Comparison of ENCODE assay signal across 25 cellular contexts in genomic region chr5:30106596-30106995, GRCh38.
"Had no signal": no experiment of that assay in that cellular context is flagged by ENCODE, and none has a peak within 500 bp of the region (broad histone marks: within the 10 kb centered on the region; RNA-seq: fewer than 3 reads in every experiment).

No MANE protein-coding gene starts in this region.

- H3K4me3 Mint-ChIP-seq: memory B cell; naive thymus-derived CD8-positive, alpha-beta T cell; nephron; neural crest cell; stimulated activated effector memory CD8-positive, alpha-beta T cell treated with anti-CD3 and anti-CD28 coated beads, Interleukin-12 subunit alpha, Interleukin-12 subunit beta, amount 100 ng/mL, for 72 hours; stimulated activated naive CD8-positive, alpha-beta T cell treated with anti-CD3 and anti-CD28 coated beads, Interleukin-15, Interleukin-2, amounts not matched to agents 100 ng/mL and 50 ng/mL, for 24 hours had no signal

- H3K4me3 ChIP-seq: heart right ventricle, hepatocyte, left ventricle myocardium inferior, lung, ovary, sigmoid colon, spleen, suprapubic skin, thoracic aorta, tibial artery, upper lobe of right lung had no signal

- H3K9me3 Mint-ChIP-seq: nephron, neural crest cell had no signal

- H3K27ac Mint-ChIP-seq: memory B cell; naive thymus-derived CD8-positive, alpha-beta T cell; nephron; progenitor cell of endocrine pancreas; stimulated activated effector memory CD8-positive, alpha-beta T cell treated with anti-CD3 and anti-CD28 coated beads, Interleukin-12 subunit alpha, Interleukin-12 subunit beta, amount 100 ng/mL, for 72 hours; stimulated activated naive CD8-positive, alpha-beta T cell treated with anti-CD3 and anti-CD28 coated beads, Interleukin-15, Interleukin-2, amounts not matched to agents 100 ng/mL and 50 ng/mL, for 24 hours had no signal

- H3K27ac ChIP-seq: heart right ventricle, hepatocyte, left ventricle myocardium inferior, ovary, sigmoid colon, spleen, suprapubic skin, thoracic aorta, tibial artery, upper lobe of right lung had no signal

- H3K4me2 ChIP-seq: hepatocyte had no signal

- H3K36me3 Mint-ChIP-seq: memory B cell; naive thymus-derived CD8-positive, alpha-beta T cell; stimulated activated effector memory CD8-positive, alpha-beta T cell treated with anti-CD3 and anti-CD28 coated beads, Interleukin-12 subunit alpha, Interleukin-12 subunit beta, amount 100 ng/mL, for 72 hours had no signal

- H3K4me1 ChIP-seq: heart right ventricle, left ventricle myocardium inferior, sigmoid colon, spleen, suprapubic skin, upper lobe of right lung had no signal

- H2AFZ ChIP-seq: hepatocyte had no signal

- ATAC-seq: heart right ventricle; naive thymus-derived CD8-positive, alpha-beta T cell; right cardiac atrium; stimulated activated effector memory CD8-positive, alpha-beta T cell treated with anti-CD3 and anti-CD28 coated beads, Interleukin-12 subunit alpha, Interleukin-12 subunit beta, amount 100 ng/mL, for 72 hours; upper lobe of right lung had no signal

- H3K79me2 ChIP-seq: hepatocyte had no signal

- H3K36me3 ChIP-seq: heart right ventricle, left ventricle myocardium inferior, ovary, sigmoid colon, spleen, suprapubic skin, thoracic aorta, tibial artery, upper lobe of right lung had no signal

- H3K4me1 Mint-ChIP-seq: memory B cell; naive thymus-derived CD8-positive, alpha-beta T cell; nephron; neural crest cell; stimulated activated effector memory CD8-positive, alpha-beta T cell treated with anti-CD3 and anti-CD28 coated beads, Interleukin-12 subunit alpha, Interleukin-12 subunit beta, amount 100 ng/mL, for 72 hours had no signal

- H3K27me3 Mint-ChIP-seq: memory B cell; naive thymus-derived CD8-positive, alpha-beta T cell; progenitor cell of endocrine pancreas; stimulated activated naive CD8-positive, alpha-beta T cell treated with anti-CD3 and anti-CD28 coated beads, Interleukin-15, Interleukin-2, amounts not matched to agents 100 ng/mL and 50 ng/mL, for 24 hours had no signal

- DNase-seq: heart right ventricle; islet precursor cell; left ventricle myocardium inferior; naive thymus-derived CD8-positive, alpha-beta T cell; nucleus accumbens; ovary; sigmoid colon; small intestine; spleen; stimulated activated CD4-positive, alpha-beta T cell treated with anti-CD3 and anti-CD28 coated beads, Interleukin-4, amount 100 ng/mL, for 24 hours; stimulated activated naive CD4-positive, alpha-beta T cell; tibial artery; trophoblast cell; upper lobe of right lung had no signal

- H3K27me3 ChIP-seq: heart right ventricle, hepatocyte, ovary, sigmoid colon, spleen, suprapubic skin, tibial artery, upper lobe of right lung had no signal
